Comparison of ENCODE assay signal across 26 cellular contexts in the genomic region with DNA sequence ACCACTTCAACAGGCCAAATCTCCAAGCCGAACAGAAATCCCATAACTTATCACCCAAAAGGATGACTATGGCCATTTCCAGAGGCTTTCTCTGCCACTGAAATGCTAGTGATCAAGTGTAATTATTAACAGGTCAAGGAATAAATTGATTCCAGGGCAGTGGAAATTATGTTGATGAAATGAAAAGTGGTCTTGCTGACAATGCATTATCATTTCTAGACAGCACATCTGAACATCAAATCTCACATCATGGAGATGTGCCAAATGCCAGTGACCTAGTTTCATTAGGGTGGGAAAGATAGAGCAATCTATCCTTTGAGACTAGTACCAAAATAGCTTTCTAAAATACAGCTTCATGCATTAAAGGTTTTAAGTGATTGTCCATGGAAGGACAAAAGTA.
DNase-seq lines count a peak whose midpoint lies in the region; ATAC-seq, FAIRE-seq and TF ChIP-seq lines count a peak whose summit lies in the region.
"Had no signal": no experiment of that assay in that cellular context is flagged by ENCODE, and none has a peak within 500 bp of the region (broad histone marks: within the 10 kb centered on the region; RNA-seq: fewer than 3 reads in every experiment).

No MANE protein-coding gene starts in this region.

- H3K9me3 ChIP-seq in A549 = no peaks in the 10 kb centered on the region
- no peaks in the 10 kb centered on the region for H3K9me3 ChIP-seq in IMR-90 (ENCODE audit: control insufficient read depth, insufficient read depth, low read length)
- no peaks in the 10 kb centered on the region for H3K9me3 ChIP-seq in psoas muscle
- H3K9me3 ChIP-seq: BLaER1, SJSA1 had no signal

- WGBS in A549 (ENCODE audit: missing lambda C conversion rate) = 93% methylated on average over 1 of the region's 1 CpG
- no CpG with 5 or more reads among the region's 1 CpG for WGBS in IMR-90 (ENCODE audit: extremely low coverage in 2 of 2, insufficient read length in 1 of 2), 2 experiments
- WGBS in psoas muscle, 3 donors = 85 to 93% (median 91%) methylated on average over 1 of the region's 1 CpG

- peaks cover 30% of the 10 kb centered on the region for H3K36me3 Mint-ChIP-seq in T-helper 2 cell treated with Interferon-gamma antibody and Interleukin-4, amounts not matched to agents 5 μg/mL and 100 μg/mL, for 36 hours (ENCODE audit: low read depth)

- H3K4me3 Mint-ChIP-seq in T-helper 2 cell treated with Interferon-gamma antibody and Interleukin-4, amounts not matched to agents 5 μg/mL and 100 μg/mL, for 36 hours = no peak overlapping the region
- H3K4me3 Mint-ChIP-seq: CD4-positive, CD25-positive, alpha-beta regulatory T cell had no signal

- H3K27ac ChIP-seq in A549 (no peak overlapping the region), IMR-90 (ENCODE audit: insufficient read depth, low read length) (no peak overlapping the region), psoas muscle (peak overlapping the region; percentile 32)
- H3K27ac ChIP-seq: BLaER1, HL-60, SJSA1 had no signal

- intact Hi-C loops in IMR-90 (cut with micrococcal nuclease) (no loop called here), psoas muscle (cut with DNase I) (loop anchor here in 1 of 2 donors (10.0 kb wide), 1 partner anchor 59 kb away; no protein-coding TSS in a partner anchor)

- H4K91ac ChIP-seq in IMR-90 (ENCODE audit: insufficient read depth, low read depth, low read length) = no peak overlapping the region

- H3K14ac ChIP-seq in IMR-90 (replicated peaks; ENCODE audit: low read depth, low read length) = no peak overlapping the region

- TF ChIP-seq RAD21 in A549 (conservative IDR thresholded peaks at IDR 0.05 in 1 of 2, IDR thresholded peaks at IDR 0.05 in 1 of 2) (no peak), IMR-90 (IDR thresholded peaks at IDR 0.05; ENCODE audit: low read length) (no peak)

- H2AFZ ChIP-seq in IMR-90 (replicated peaks; ENCODE audit: low read length, poor library complexity) = no peak overlapping the region

- dilution Hi-C loops in IMR-90 (cut with HindIII; ENCODE audit: low sequenced_read_pairs, unreplicated experiment) = no loop called here

- H3K4me2 ChIP-seq in A549 (no peak overlapping the region), IMR-90 (ENCODE audit: low read depth, low read length) (no peak overlapping the region)
- H3K4me2 ChIP-seq: BLaER1 had no signal

- H3K4me1 Mint-ChIP-seq in T-helper 2 cell treated with Interferon-gamma antibody and Interleukin-4, amounts not matched to agents 5 μg/mL and 100 μg/mL, for 36 hours (ENCODE audit: low read depth) = peaks cover 27% of the 10 kb centered on the region

- H3K4me1 ChIP-seq in A549 (peaks cover 8% of the 10 kb centered on the region; the same call in 2 of the 3 replicates), IMR-90 (ENCODE audit: control insufficient read depth, insufficient read depth, low read length) (no peaks in the 10 kb centered on the region), psoas muscle (peaks cover 28% of the 10 kb centered on the region)
- H3K4me1 ChIP-seq: SJSA1 had no signal

- H2BK15ac ChIP-seq in IMR-90 (ENCODE audit: low read depth, low read length) = no peak overlapping the region

- H3K27me3 Mint-ChIP-seq in T-helper 2 cell treated with Interferon-gamma antibody and Interleukin-4, amounts not matched to agents 5 μg/mL and 100 μg/mL, for 36 hours (ENCODE audit: low read depth) = no peaks in the 10 kb centered on the region
- H3K27me3 Mint-ChIP-seq: CD4-positive, CD25-positive, alpha-beta regulatory T cell had no signal

- H4K20me1 ChIP-seq in IMR-90 (ENCODE audit: insufficient read depth, low read length) = no peaks in the 10 kb centered on the region
- H4K20me1 ChIP-seq: BLaER1 had no signal

- H3K4ac ChIP-seq in IMR-90 (ENCODE audit: low read depth, low read length) = no peak overlapping the region

- H4K8ac ChIP-seq in IMR-90 (ENCODE audit: low read depth in 2 of 2, low read length in 2 of 2) = no peak overlapping the region

- DNase-seq in A549 (ENCODE audit: low read depth in 1 of 2, low spot score in 1 of 2) (no peak), IMR-90 (no peak), psoas muscle (no peak)
- DNase-seq in T-helper 2 cell treated with Interferon-gamma antibody and Interleukin-4, amounts not matched to agents 5 μg/mL and 100 μg/mL, for 36 hours (ENCODE audit: low spot score) = no peak
- DNase-seq: CD4-positive, CD25-positive, alpha-beta regulatory T cell; DMS53; GOT3; HCEC 1CT; MV-4-11; NCI-H1105; NCI-H146; NCI-H1930; NCI-H226; NCI-H510A; NCI-H69; Right ventricle myocardium superior; RPMI8226 had no signal

- 0 out of 4 replicates have a peak, but pooled peaks cover 0 to 13% of the 10 kb centered on the region in 2 experiments for H3K79me1 ChIP-seq in IMR-90 (ENCODE audit: low read depth in 1 of 2, low read length in 2 of 2)

- no peak overlapping the region for H2BK5ac ChIP-seq in IMR-90 (ENCODE audit: low read depth, low read length, poor library complexity, severe bottlenecking)

- H3K9me1 ChIP-seq in IMR-90 (ENCODE audit: insufficient read depth, low read length) = peaks cover 3% of the 10 kb centered on the region; the same call in 1 of the 2 replicates

- no peak for TF ChIP-seq CTCF in A549 (IDR thresholded peaks at IDR 0.05)
- no peak for TF ChIP-seq CTCF in IMR-90 (conservative IDR thresholded peaks at IDR 0.05; ENCODE audit: low read depth, low read length)
- no peak for TF ChIP-seq CTCF in psoas muscle (IDR thresholded peaks at IDR 0.05)

- no peaks in the 10 kb centered on the region for H3K9me3 Mint-ChIP-seq in T-helper 2 cell treated with Interferon-gamma antibody and Interleukin-4, amounts not matched to agents 5 μg/mL and 100 μg/mL, for 36 hours

- H3K23ac ChIP-seq in IMR-90 (ENCODE audit: low read depth, low read length) = no peak overlapping the region

- no TSS peak for BruUV-seq in IMR-90 (replicated peaks; lab: Mats Ljungman, UMichigan)

- CTCF ChIA-PET in A549 (lab: Yijun Ruan, JAX) = interaction anchor here (1.1 to 1.5 kb wide), 2 partner anchors 26 to 86 kb away, joined by 3 to 4 read pairs; a partner anchor contains a TSS
- CTCF ChIA-PET in IMR-90 (lab: Yijun Ruan, JAX) = no interaction called here

- POLR2A ChIA-PET in A549 (lab: Yijun Ruan, JAX) = no interaction called here
- POLR2A ChIA-PET in IMR-90 (lab: Charles Lee; ENCODE audit: unreplicated experiment) = no interaction called here

- TF ChIP-seq EP300 in A549 (IDR thresholded peaks at IDR 0.05) = no peak

- no peak overlapping the region for H2BK120ac ChIP-seq in IMR-90 (ENCODE audit: low read depth, low read length)

- H3K56ac ChIP-seq in IMR-90 (ENCODE audit: extremely low read depth, insufficient read depth, low read length) = no peak overlapping the region

- H3K4me3 ChIP-seq in A549 = no peak overlapping the region
- no peak overlapping the region for H3K4me3 ChIP-seq in IMR-90 (ENCODE audit: insufficient read depth, low read depth, low read length)
- H3K4me3 ChIP-seq in psoas muscle = no peak overlapping the region
- H3K4me3 ChIP-seq: BLaER1, GM12878, SJSA1 had no signal

- ATAC-seq in A549 (no peak), IMR-90 (ENCODE audit: low read depth) (no peak), psoas muscle (no peak), HG03159 (IDR thresholded peaks at IDR 0.05; ENCODE audit: unreplicated experiment) (no peak), HG02973 (IDR thresholded peaks at IDR 0.05; ENCODE audit: unreplicated experiment) (no peak)
- ATAC-seq: GM12878 had no signal

- H3K9ac ChIP-seq in IMR-90 (ENCODE audit: low read depth, low read length) = no peak overlapping the region
- H3K9ac ChIP-seq: BLaER1 had no signal

- FAIRE-seq in A549 (lab: Jason Lieb, UNC) (no peak), islet of Langerhans (lab: Jason Lieb, UNC) (peak; percentile 96)
- FAIRE-seq: D721Med, G401.6, GM12878 had no signal

- H3K18ac ChIP-seq in IMR-90 (ENCODE audit: low read depth, low read length) = no peak overlapping the region

- H3K27me3 ChIP-seq in IMR-90 (ENCODE audit: control insufficient read depth, insufficient read depth, low read length) (no peaks in the 10 kb centered on the region), psoas muscle (ENCODE audit: insufficient read depth in 3 of 3, low read length in 2 of 3) (no peaks in the 10 kb centered on the region)
- H3K27me3 ChIP-seq: BLaER1, SJSA1 had no signal

- no peak overlapping the region for H2AK9ac ChIP-seq in IMR-90 (replicated peaks; ENCODE audit: low read depth, low read length, poor library complexity)

- H2AK5ac ChIP-seq in IMR-90 (ENCODE audit: low read depth, low read length) = no peak overlapping the region

- TF ChIP-seq POLR2A in A549 (IDR thresholded peaks at IDR 0.05; ENCODE audit: low read length) (no peak), IMR-90 (IDR thresholded peaks at IDR 0.05; ENCODE audit: low read depth, low read length) (no peak)

- H3K27ac Mint-ChIP-seq in T-helper 2 cell treated with Interferon-gamma antibody and Interleukin-4, amounts not matched to agents 5 μg/mL and 100 μg/mL, for 36 hours = no peak overlapping the region

- no peak overlapping the region for H4K5ac ChIP-seq in IMR-90 (ENCODE audit: low read depth, low read length)

- in situ Hi-C loops in IMR-90 (cut with MboI; ENCODE audit: low sequenced_read_pairs) = no loop called here

- H2BK20ac ChIP-seq in IMR-90 (ENCODE audit: low read depth, low read length) = no peak overlapping the region

- H3K36me3 ChIP-seq in IMR-90 (ENCODE audit: control insufficient read depth, insufficient read depth, low read length) = no peaks in the 10 kb centered on the region
- H3K36me3 ChIP-seq in psoas muscle (ENCODE audit: insufficient read depth in 1 of 2, low read depth in 1 of 2) = no peaks in the 10 kb centered on the region
- H3K36me3 ChIP-seq: BLaER1, SJSA1 had no signal

TF ChIP-seq in A549, 52 proteins besides CTCF, POLR2A, EP300 and RAD21:
- peak; percentile 65 for TF ChIP-seq MAFK (IDR thresholded peaks at IDR 0.05; ENCODE audit: partially characterized antibody)
- no peak for TF ChIP-seq TFCP2L1 (CRISPR knock-in tag; IDR thresholded peaks at IDR 0.05)

TF ChIP-seq in IMR-90, 13 proteins besides CTCF, POLR2A, EP300 and RAD21:
- no peak for TF ChIP-seq CHD1 (IDR thresholded peaks at IDR 0.05; ENCODE audit: low read depth, low read length)
- peak; percentile 75 for TF ChIP-seq MAFK (IDR thresholded peaks at IDR 0.05; ENCODE audit: low read depth, low read length)
